ENCODE assay signal across 1 cellular context in the genomic region with DNA sequence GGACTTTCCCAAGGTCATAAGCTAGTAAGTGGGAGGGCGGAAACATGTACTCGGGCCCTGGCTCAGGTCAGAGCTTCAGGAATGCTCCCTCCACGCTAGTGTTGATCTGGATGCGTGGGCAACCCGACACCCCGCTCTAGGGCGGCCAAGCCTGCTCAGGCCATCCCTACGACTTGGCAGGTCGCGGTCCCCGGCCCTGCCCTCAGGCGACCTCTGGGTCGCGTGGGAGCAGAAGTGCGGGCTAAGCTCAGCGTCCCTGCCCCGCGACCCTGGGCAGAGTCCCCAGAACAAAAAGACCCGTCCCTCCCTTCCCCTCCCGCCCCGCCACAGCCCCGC.
TF ChIP-seq lines count a peak whose summit lies in the region.

No MANE protein-coding gene starts in this region.

TF ChIP-seq in HepG2, 621 proteins besides CTCF, POLR2A, EP300 and RAD21 (continued from another document and continues in another):
- TF ChIP-seq, protein P1, sequence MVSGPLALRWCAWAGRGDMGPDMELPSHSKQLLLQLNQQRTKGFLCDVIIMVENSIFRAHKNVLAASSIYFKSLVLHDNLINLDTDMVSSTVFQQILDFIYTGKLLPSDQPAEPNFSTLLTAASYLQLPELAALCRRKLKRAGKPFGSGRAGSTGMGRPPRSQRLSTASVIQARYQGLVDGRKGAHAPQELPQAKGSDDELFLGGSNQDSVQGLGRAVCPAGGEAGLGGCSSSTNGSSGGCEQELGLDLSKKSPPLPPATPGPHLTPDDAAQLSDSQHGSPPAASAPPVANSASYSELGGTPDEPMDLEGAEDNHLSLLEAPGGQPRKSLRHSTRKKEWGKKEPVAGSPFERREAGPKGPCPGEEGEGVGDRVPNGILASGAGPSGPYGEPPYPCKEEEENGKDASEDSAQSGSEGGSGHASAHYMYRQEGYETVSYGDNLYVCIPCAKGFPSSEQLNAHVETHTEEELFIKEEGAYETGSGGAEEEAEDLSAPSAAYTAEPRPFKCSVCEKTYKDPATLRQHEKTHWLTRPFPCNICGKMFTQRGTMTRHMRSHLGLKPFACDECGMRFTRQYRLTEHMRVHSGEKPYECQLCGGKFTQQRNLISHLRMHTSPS (CRISPR knock-in tag; IDR thresholded peaks at IDR 0.05; ENCODE audit: low read depth): 0 out of 2 replicates have a peak, but pooled peaks have one; percentile 37
- TF ChIP-seq, protein P2, sequence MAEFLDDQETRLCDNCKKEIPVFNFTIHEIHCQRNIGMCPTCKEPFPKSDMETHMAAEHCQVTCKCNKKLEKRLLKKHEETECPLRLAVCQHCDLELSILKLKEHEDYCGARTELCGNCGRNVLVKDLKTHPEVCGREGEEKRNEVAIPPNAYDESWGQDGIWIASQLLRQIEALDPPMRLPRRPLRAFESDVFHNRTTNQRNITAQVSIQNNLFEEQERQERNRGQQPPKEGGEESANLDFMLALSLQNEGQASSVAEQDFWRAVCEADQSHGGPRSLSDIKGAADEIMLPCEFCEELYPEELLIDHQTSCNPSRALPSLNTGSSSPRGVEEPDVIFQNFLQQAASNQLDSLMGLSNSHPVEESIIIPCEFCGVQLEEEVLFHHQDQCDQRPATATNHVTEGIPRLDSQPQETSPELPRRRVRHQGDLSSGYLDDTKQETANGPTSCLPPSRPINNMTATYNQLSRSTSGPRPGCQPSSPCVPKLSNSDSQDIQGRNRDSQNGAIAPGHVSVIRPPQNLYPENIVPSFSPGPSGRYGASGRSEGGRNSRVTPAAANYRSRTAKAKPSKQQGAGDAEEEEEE (CRISPR knock-in tag; IDR thresholded peaks at IDR 0.05; ENCODE audit: borderline replicate concordance): 0 out of 2 replicates have a peak, but pooled peaks have one; percentile 68
- TF ChIP-seq ZNF558 (CRISPR knock-in tag; IDR thresholded peaks at IDR 0.05; ENCODE audit: borderline replicate concordance) (0 out of 2 replicates have a peak, but pooled peaks have one; percentile 47), KLF6 (CRISPR knock-in tag; IDR thresholded peaks at IDR 0.05) (peak; percentile 16), ZNF781 (CRISPR knock-in tag; IDR thresholded peaks at IDR 0.05; ENCODE audit: borderline replicate concordance, not compliant biosample characterization) (no peak), TEAD3 (CRISPR knock-in tag; optimal IDR thresholded peaks at IDR 0.05; ENCODE audit: borderline replicate concordance) (peak; percentile 46), ZNF225 (CRISPR knock-in tag; IDR thresholded peaks at IDR 0.05) (peak; percentile 42; the same call in 1 of the 2 replicates), NCOA2 (CRISPR knock-in tag; IDR thresholded peaks at IDR 0.05) (no peak), NKX3-1 (CRISPR knock-in tag; IDR thresholded peaks at IDR 0.05) (no peak), SOX5 (CRISPR knock-in tag; IDR thresholded peaks at IDR 0.05; ENCODE audit: borderline replicate concordance) (peak; percentile 33; the same call in 1 of the 2 replicates), SRSF1 (optimal IDR thresholded peaks at IDR 0.05; ENCODE audit: low read depth, low read length) (peak; percentile 85), TSC22D2 (CRISPR knock-in tag; IDR thresholded peaks at IDR 0.05; ENCODE audit: borderline replicate concordance) (no peak), ZNF12 (CRISPR knock-in tag; IDR thresholded peaks at IDR 0.05) (no peak), LCORL (IDR thresholded peaks at IDR 0.05) (no peak), LCORL (CRISPR knock-in tag; IDR thresholded peaks at IDR 0.05) (peak; percentile 31), ARNTL (CRISPR knock-in tag; IDR thresholded peaks at IDR 0.05) (no peak), PHF21A (CRISPR knock-in tag; IDR thresholded peaks at IDR 0.05) (peak; percentile 48; the same call in 1 of the 2 replicates), EED (CRISPR knock-in tag; IDR thresholded peaks at IDR 0.05) (0 out of 2 replicates have a peak, but pooled peaks have one; percentile 67), KLF13 (CRISPR knock-in tag; IDR thresholded peaks at IDR 0.05) (no peak; the same call in 1 of the 2 replicates), ZNF816 (CRISPR knock-in tag; IDR thresholded peaks at IDR 0.05; ENCODE audit: borderline replicate concordance) (0 out of 2 replicates have a peak, but pooled peaks have one; percentile 28), ZNF44 (CRISPR knock-in tag; IDR thresholded peaks at IDR 0.05) (no peak), ZNF329 (CRISPR knock-in tag; IDR thresholded peaks at IDR 0.05; ENCODE audit: low read depth) (no peak), RARA (CRISPR knock-in tag; IDR thresholded peaks at IDR 0.05) (peak; percentile 62), MYNN (CRISPR knock-in tag; IDR thresholded peaks at IDR 0.05; ENCODE audit: low read depth) (no peak), RNF2 (conservative IDR thresholded peaks at IDR 0.05; ENCODE audit: low read depth) (no peak), ZNF605 (CRISPR knock-in tag; IDR thresholded peaks at IDR 0.05) (no peak), ZBTB7A (CRISPR knock-in tag; IDR thresholded peaks at IDR 0.05) (peak; percentile 79; the same call in 1 of the 2 replicates), TP53 (CRISPR knock-in tag; conservative IDR thresholded peaks at IDR 0.05) (no peak)
- TF ChIP-seq, protein P3, sequence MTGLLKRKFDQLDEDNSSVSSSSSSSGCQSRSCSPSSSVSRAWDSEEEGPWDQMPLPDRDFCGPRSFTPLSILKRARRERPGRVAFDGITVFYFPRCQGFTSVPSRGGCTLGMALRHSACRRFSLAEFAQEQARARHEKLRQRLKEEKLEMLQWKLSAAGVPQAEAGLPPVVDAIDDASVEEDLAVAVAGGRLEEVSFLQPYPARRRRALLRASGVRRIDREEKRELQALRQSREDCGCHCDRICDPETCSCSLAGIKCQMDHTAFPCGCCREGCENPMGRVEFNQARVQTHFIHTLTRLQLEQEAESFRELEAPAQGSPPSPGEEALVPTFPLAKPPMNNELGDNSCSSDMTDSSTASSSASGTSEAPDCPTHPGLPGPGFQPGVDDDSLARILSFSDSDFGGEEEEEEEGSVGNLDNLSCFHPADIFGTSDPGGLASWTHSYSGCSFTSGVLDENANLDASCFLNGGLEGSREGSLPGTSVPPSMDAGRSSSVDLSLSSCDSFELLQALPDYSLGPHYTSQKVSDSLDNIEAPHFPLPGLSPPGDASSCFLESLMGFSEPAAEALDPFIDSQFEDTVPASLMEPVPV (CRISPR knock-in tag; IDR thresholded peaks at IDR 0.05): peak; percentile 62; the same call in 1 of the 2 replicates
- TF ChIP-seq, protein P4, sequence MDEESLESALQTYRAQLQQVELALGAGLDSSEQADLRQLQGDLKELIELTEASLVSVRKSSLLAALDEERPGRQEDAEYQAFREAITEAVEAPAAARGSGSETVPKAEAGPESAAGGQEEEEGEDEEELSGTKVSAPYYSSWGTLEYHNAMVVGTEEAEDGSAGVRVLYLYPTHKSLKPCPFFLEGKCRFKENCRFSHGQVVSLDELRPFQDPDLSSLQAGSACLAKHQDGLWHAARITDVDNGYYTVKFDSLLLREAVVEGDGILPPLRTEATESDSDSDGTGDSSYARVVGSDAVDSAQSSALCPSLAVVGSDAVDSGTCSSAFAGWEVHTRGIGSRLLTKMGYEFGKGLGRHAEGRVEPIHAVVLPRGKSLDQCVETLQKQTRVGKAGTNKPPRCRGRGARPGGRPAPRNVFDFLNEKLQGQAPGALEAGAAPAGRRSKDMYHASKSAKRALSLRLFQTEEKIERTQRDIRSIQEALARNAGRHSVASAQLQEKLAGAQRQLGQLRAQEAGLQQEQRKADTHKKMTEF (CRISPR knock-in tag; IDR thresholded peaks at IDR 0.05): peak; percentile 63; the same call in 1 of the 2 replicates
- TF ChIP-seq, protein P5, sequence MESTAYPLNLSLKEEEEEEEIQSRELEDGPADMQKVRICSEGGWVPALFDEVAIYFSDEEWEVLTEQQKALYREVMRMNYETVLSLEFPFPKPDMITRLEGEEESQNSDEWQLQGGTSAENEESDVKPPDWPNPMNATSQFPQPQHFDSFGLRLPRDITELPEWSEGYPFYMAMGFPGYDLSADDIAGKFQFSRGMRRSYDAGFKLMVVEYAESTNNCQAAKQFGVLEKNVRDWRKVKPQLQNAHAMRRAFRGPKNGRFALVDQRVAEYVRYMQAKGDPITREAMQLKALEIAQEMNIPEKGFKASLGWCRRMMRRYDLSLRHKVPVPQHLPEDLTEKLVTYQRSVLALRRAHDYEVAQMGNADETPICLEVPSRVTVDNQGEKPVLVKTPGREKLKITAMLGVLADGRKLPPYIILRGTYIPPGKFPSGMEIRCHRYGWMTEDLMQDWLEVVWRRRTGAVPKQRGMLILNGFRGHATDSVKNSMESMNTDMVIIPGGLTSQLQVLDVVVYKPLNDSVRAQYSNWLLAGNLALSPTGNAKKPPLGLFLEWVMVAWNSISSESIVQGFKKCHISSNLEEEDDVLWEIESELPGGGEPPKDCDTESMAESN (CRISPR knock-in tag; conservative IDR thresholded peaks at IDR 0.05): no peak
- TF ChIP-seq, protein P6, sequence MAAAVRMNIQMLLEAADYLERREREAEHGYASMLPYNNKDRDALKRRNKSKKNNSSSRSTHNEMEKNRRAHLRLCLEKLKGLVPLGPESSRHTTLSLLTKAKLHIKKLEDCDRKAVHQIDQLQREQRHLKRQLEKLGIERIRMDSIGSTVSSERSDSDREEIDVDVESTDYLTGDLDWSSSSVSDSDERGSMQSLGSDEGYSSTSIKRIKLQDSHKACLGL (CRISPR knock-in tag; IDR thresholded peaks at IDR 0.05): 0 out of 2 replicates have a peak, but pooled peaks have one; percentile 18
- TF ChIP-seq, protein P7, sequence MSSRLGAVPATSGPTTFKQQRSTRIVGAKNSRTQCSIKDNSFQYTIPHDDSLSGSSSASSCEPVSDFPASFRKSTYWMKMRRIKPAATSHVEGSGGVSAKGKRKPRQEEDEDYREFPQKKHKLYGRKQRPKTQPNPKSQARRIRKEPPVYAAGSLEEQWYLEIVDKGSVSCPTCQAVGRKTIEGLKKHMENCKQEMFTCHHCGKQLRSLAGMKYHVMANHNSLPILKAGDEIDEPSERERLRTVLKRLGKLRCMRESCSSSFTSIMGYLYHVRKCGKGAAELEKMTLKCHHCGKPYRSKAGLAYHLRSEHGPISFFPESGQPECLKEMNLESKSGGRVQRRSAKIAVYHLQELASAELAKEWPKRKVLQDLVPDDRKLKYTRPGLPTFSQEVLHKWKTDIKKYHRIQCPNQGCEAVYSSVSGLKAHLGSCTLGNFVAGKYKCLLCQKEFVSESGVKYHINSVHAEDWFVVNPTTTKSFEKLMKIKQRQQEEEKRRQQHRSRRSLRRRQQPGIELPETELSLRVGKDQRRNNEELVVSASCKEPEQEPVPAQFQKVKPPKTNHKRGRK (CRISPR knock-in tag; IDR thresholded peaks at IDR 0.05): no peak
- TF ChIP-seq, protein P8, sequence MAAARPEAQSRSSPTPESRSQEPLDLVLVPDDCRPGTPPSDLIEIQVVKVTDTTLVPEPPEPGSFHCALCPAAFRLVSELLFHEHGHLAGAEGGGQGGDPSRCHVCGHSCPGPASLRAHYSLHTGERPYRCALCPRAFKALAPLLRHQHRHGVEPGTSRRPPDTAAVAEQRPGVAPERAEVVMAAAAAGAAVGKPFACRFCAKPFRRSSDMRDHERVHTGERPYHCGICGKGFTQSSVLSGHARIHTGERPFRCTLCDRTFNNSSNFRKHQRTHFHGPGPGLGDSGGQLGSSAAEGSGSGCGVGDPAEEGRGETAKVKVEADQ (CRISPR knock-in tag; IDR thresholded peaks at IDR 0.05; ENCODE audit: borderline replicate concordance): peak; percentile 41; the same call in 1 of the 2 replicates
- TF ChIP-seq, protein P9, sequence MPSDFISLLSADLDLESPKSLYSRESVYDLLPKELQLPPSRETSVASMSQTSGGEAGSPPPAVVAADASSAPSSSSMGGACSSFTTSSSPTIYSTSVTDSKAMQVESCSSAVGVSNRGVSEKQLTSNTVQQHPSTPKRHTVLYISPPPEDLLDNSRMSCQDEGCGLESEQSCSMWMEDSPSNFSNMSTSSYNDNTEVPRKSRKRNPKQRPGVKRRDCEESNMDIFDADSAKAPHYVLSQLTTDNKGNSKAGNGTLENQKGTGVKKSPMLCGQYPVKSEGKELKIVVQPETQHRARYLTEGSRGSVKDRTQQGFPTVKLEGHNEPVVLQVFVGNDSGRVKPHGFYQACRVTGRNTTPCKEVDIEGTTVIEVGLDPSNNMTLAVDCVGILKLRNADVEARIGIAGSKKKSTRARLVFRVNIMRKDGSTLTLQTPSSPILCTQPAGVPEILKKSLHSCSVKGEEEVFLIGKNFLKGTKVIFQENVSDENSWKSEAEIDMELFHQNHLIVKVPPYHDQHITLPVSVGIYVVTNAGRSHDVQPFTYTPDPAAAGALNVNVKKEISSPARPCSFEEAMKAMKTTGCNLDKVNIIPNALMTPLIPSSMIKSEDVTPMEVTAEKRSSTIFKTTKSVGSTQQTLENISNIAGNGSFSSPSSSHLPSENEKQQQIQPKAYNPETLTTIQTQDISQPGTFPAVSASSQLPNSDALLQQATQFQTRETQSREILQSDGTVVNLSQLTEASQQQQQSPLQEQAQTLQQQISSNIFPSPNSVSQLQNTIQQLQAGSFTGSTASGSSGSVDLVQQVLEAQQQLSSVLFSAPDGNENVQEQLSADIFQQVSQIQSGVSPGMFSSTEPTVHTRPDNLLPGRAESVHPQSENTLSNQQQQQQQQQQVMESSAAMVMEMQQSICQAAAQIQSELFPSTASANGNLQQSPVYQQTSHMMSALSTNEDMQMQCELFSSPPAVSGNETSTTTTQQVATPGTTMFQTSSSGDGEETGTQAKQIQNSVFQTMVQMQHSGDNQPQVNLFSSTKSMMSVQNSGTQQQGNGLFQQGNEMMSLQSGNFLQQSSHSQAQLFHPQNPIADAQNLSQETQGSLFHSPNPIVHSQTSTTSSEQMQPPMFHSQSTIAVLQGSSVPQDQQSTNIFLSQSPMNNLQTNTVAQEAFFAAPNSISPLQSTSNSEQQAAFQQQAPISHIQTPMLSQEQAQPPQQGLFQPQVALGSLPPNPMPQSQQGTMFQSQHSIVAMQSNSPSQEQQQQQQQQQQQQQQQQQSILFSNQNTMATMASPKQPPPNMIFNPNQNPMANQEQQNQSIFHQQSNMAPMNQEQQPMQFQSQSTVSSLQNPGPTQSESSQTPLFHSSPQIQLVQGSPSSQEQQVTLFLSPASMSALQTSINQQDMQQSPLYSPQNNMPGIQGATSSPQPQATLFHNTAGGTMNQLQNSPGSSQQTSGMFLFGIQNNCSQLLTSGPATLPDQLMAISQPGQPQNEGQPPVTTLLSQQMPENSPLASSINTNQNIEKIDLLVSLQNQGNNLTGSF (CRISPR knock-in tag; IDR thresholded peaks at IDR 0.05): no peak
